Comparison of ENCODE assay signal across 11 cellular contexts in the genomic region with DNA sequence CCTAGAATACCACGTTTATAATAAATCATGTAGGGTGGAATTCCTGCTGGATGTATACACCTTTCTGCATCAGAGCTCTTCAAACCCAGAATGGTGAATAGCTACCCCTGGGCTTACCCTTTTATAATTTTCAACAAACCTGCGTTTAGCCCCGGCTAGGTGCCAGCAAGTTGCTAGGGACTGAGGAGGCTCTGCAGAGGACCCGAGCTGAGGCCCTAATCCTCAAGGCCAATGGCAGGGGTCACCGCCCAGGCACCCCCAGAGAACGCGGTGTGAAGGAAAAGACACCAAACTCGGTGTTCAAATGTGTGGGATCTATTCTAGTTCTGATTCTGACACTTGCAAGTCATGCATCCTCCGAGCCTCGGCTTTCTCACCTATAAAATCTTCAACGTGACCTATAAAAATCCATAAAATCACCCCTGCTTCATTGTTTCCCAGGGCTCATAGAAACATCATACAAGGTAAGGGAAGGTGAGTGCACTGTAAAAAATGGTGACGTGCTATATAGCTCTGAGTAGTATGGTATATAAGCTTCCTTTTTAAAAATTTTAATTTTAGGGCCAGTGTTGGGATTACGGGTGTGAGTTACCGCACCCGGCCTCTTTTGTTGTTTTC. TPM values are rescaled to one million over a fixed set of nuclear protein-coding genes. Genes with fewer than 3 reads are reported as not detected.
DNase-seq lines count a peak whose midpoint lies in the region; ATAC-seq and TF ChIP-seq lines count a peak whose summit lies in the region.
"Had no signal": no experiment of that assay in that cellular context is flagged by ENCODE, and none has a peak within 500 bp of the region (broad histone marks: within the 10 kb centered on the region; RNA-seq: fewer than 3 reads in every experiment).

No MANE protein-coding gene starts in this region.

- peak overlapping the region; percentile 94 for H3K27ac ChIP-seq in SJSA1

- peak overlapping the region; percentile 91 for H3K27ac Mint-ChIP-seq in progenitor cell of endocrine pancreas
- no peak overlapping the region for H3K27ac Mint-ChIP-seq in activated naive CD4-positive, alpha-beta T cell treated with anti-CD3 and anti-CD28 coated beads, Interleukin-2, amount 50 U/mL, for 72 hours
- H3K27ac Mint-ChIP-seq: activated T-helper 1 cell treated with anti-CD3 and anti-CD28 coated beads, Interleukin-12 subunit alpha, Interleukin-12 subunit beta, Interleukin-2, Interleukin-4 antibody, amounts not matched to agents 30 ng/mL and 10 ng/mL and 1 ng/mL, durations not matched to agents 14 hours and 24 hours and 36 hours; CD8-positive, alpha-beta T cell; nephron progenitor cell had no signal

- H3K4me3 Mint-ChIP-seq in progenitor cell of endocrine pancreas (ENCODE audit: low read depth), result peak overlapping the region; percentile 64
- H3K4me3 Mint-ChIP-seq: activated T-helper 1 cell treated with anti-CD3 and anti-CD28 coated beads, Interleukin-12 subunit alpha, Interleukin-12 subunit beta, Interleukin-2, Interleukin-4 antibody, amounts not matched to agents 30 ng/mL and 10 ng/mL and 1 ng/mL, durations not matched to agents 14 hours and 24 hours and 36 hours; CD8-positive, alpha-beta T cell; nephron progenitor cell had no signal

- ATAC-seq in activated naive CD4-positive, alpha-beta T cell treated with anti-CD3 and anti-CD28 coated beads, Interleukin-2, amount 50 U/mL, for 72 hours, result no peak
- no peak for ATAC-seq in HG02588 (IDR thresholded peaks at IDR 0.05; ENCODE audit: unreplicated experiment)
- ATAC-seq in omental fat pad (ENCODE audit: low FRiP score), result no peak
- ATAC-seq: CD8-positive, alpha-beta T cell had no signal

- peaks cover under 1% of the 10 kb centered on the region for H3K9me3 Mint-ChIP-seq in progenitor cell of endocrine pancreas (ENCODE audit: low read depth)
- no peaks in the 10 kb centered on the region for H3K9me3 Mint-ChIP-seq in activated naive CD4-positive, alpha-beta T cell treated with anti-CD3 and anti-CD28 coated beads, Interleukin-2, amount 50 U/mL, for 72 hours
- H3K9me3 Mint-ChIP-seq: activated T-helper 1 cell treated with anti-CD3 and anti-CD28 coated beads, Interleukin-12 subunit alpha, Interleukin-12 subunit beta, Interleukin-2, Interleukin-4 antibody, amounts not matched to agents 30 ng/mL and 10 ng/mL and 1 ng/mL, durations not matched to agents 14 hours and 24 hours and 36 hours; CD8-positive, alpha-beta T cell; nephron progenitor cell had no signal

- peaks cover 3% of the 10 kb centered on the region for H3K27me3 Mint-ChIP-seq in progenitor cell of endocrine pancreas

- no peaks in the 10 kb centered on the region for H3K9me3 ChIP-seq in SJSA1 (replicated peaks)

- TF ChIP-seq CTCF in BJ (IDR thresholded peaks at IDR 0.05; ENCODE audit: insufficient read depth, low read depth, low read length), result no peak
- TF ChIP-seq CTCF in fibroblast of the aortic adventitia (IDR thresholded peaks at IDR 0.05; ENCODE audit: insufficient read depth, low read length), result no peak
- TF ChIP-seq CTCF in progenitor cell of endocrine pancreas (IDR thresholded peaks at IDR 0.05; ENCODE audit: unreplicated experiment), result no peak
- no peak for TF ChIP-seq CTCF in omental fat pad (IDR thresholded peaks at IDR 0.05)

- H3K4me1 Mint-ChIP-seq in progenitor cell of endocrine pancreas (ENCODE audit: low read depth), result peaks cover 30% of the 10 kb centered on the region

- H3K4me3 ChIP-seq in BJ (ENCODE audit: low read depth, low read length) (peak overlapping the region; percentile 43), SJSA1 (peak overlapping the region; percentile 35), fibroblast of the aortic adventitia (ENCODE audit: low read depth, low read length) (peak overlapping the region; percentile 62)

- H3K36me3 ChIP-seq in BJ (ENCODE audit: control insufficient read depth, insufficient read depth, low read length) (no peaks in the 10 kb centered on the region), SJSA1 (peaks cover 8% of the 10 kb centered on the region)

- CTCF ChIA-PET in BJ (lab: Yijun Ruan, JAX), result interaction anchor here (0.6 to 2.4 kb wide), 5 partner anchors 15 to 842 kb away, joined by 3 to 7 read pairs (median 3); no protein-coding TSS in a partner anchor

- DNase-seq in BJ (ENCODE audit: low read depth), result no peak
- no peak for DNase-seq in SJSA1 (ENCODE audit: low read depth in 1 of 2, low spot score in 2 of 2)
- DNase-seq in fibroblast of the aortic adventitia (ENCODE audit: low read depth), result no peak
- DNase-seq in progenitor cell of endocrine pancreas (ENCODE audit: low spot score, unreplicated experiment), result no peak
- no peak for DNase-seq in activated naive CD4-positive, alpha-beta T cell treated with anti-CD3 and anti-CD28 coated beads, Interleukin-2, amount 50 U/mL, for 72 hours (ENCODE audit: low spot score in 2 of 2)
- DNase-seq in AG20443 (ENCODE audit: low spot score), result no peak
- DNase-seq in omental fat pad (ENCODE audit: low spot score), result no peak
- DNase-seq: CD8-positive, alpha-beta T cell had no signal

- POLR2A ChIA-PET in BJ (lab: Charles Lee), result no interaction called here

- H3K36me3 Mint-ChIP-seq in progenitor cell of endocrine pancreas (ENCODE audit: insufficient read depth), result no peaks in the 10 kb centered on the region
- H3K36me3 Mint-ChIP-seq in activated naive CD4-positive, alpha-beta T cell treated with anti-CD3 and anti-CD28 coated beads, Interleukin-2, amount 50 U/mL, for 72 hours, result peaks cover 13 to 15% of the 10 kb centered on the region in 2 donors

- H3K27me3 ChIP-seq in BJ (ENCODE audit: control insufficient read depth, insufficient read depth, low read length), result no peaks in the 10 kb centered on the region
- 0 out of 2 replicates have a peak, but pooled peaks cover 3% of the 10 kb centered on the region for H3K27me3 ChIP-seq in SJSA1 (replicated peaks)

- peaks cover 43% of the 10 kb centered on the region for H3K4me1 ChIP-seq in SJSA1 (replicated peaks)

RNA-seq across cellular contexts. Expression of gene ANXA11, which starts 2.5 kb away (rescaled TPM):
- 210 and 239 TPM in 2 replicates for polyA plus RNA-seq in BJ (2011; rRNA removed)
- polyA minus RNA-seq in BJ (2011; rRNA and poly(A)+ RNA removed), result 122 and 139 TPM in 2 replicates
- 76.9 and 114 TPM in 2 replicates for total RNA-seq in SJSA1 (2014; rRNA removed; shearing (Covaris generic))
- 51.1 and 153 TPM in 2 replicates for total RNA-seq in fibroblast of the aortic adventitia (ENCODE audit: low replicate concordance)
- 120 and 126 TPM in 2 replicates for total RNA-seq in progenitor cell of endocrine pancreas
- 100 to 1,000 TPM; 218 to 304 TPM for total RNA-seq in activated naive CD4-positive, alpha-beta T cell treated with anti-CD3 and anti-CD28 coated beads, Interleukin-2, amount 50 U/mL, for 72 hours
- total RNA-seq in omental fat pad, result 100 to 1,000 TPM; 103 to 148 (median 121) TPM
